In genomic region chr3:71025516-71025915, GRCh38 we compare ENCODE assay signal across 1 cellular context.
TF ChIP-seq lines count a peak whose summit lies in the region.

No MANE protein-coding gene starts in this region.

TF ChIP-seq in IMR-90, 13 proteins besides CTCF, POLR2A, EP300 and RAD21 (continued from another document):
- TF ChIP-seq CEBPB (IDR thresholded peaks at IDR 0.05; ENCODE audit: low read depth, low read length) (no peak), RFX5 (IDR thresholded peaks at IDR 0.05; ENCODE audit: low read depth, low read length) (no peak), RCOR1 (IDR thresholded peaks at IDR 0.05; ENCODE audit: insufficient replicate concordance, low read length) (no peak), CHD1 (IDR thresholded peaks at IDR 0.05; ENCODE audit: low read depth, low read length) (no peak), SMC3 (IDR thresholded peaks at IDR 0.05; ENCODE audit: low read depth, low read length) (no peak), NFE2L2 (IDR thresholded peaks at IDR 0.05; ENCODE audit: low read depth, low read length) (no peak)
- TF ChIP-seq, protein P1, sequence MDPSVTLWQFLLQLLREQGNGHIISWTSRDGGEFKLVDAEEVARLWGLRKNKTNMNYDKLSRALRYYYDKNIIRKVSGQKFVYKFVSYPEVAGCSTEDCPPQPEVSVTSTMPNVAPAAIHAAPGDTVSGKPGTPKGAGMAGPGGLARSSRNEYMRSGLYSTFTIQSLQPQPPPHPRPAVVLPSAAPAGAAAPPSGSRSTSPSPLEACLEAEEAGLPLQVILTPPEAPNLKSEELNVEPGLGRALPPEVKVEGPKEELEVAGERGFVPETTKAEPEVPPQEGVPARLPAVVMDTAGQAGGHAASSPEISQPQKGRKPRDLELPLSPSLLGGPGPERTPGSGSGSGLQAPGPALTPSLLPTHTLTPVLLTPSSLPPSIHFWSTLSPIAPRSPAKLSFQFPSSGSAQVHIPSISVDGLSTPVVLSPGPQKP (IDR thresholded peaks at IDR 0.05; ENCODE audit: borderline replicate concordance, low read depth, low read length): no peak
